ENCODE assay signal across 17 cellular contexts in genomic region chr13:91894311-91894710, GRCh38.
"Had no signal": no experiment of that assay in that cellular context is flagged by ENCODE, and none has a peak within 500 bp of the region (broad histone marks: within the 10 kb centered on the region; RNA-seq: fewer than 3 reads in every experiment).

No MANE protein-coding gene starts in this region.

- DNase-seq: activated CD4-positive, alpha-beta T cell treated with anti-CD3 and anti-CD28 coated beads for 36 hours; activated CD8-positive, alpha-beta memory T cell treated with anti-CD3 and anti-CD28 coated beads, Interleukin-2, amount 50 U/mL, for 4 hours; activated CD8-positive, alpha-beta T cell treated with anti-CD3 and anti-CD28 coated beads for 36 hours; activated naive CD8-positive, alpha-beta T cell treated with anti-CD3 and anti-CD28 coated beads, Interleukin-2, amount 10 ng/mL, durations not matched to agents 7 days and 5 days; activated T-cell treated with anti-CD3 and anti-CD28 coated beads, Interleukin-2, amount 50 U/mL, for 72 hours; anterior cingulate cortex; naive thymus-derived CD4-positive, alpha-beta T cell; nucleus accumbens; right lobe of liver; stimulated activated CD4-positive, alpha-beta T cell treated with anti-CD3 and anti-CD28 coated beads, Interleukin-2, amount 100 ng/mL, for 48 hours; stimulated activated CD8-positive, alpha-beta memory T cell treated with anti-CD3 and anti-CD28 coated beads, Interleukin-4, amount 100 ng/mL, for 48 hours; stimulated activated naive CD8-positive, alpha-beta T cell treated with anti-CD3 and anti-CD28 coated beads, Interleukin-15, Interleukin-2, amounts not matched to agents 100 U/mL and 50 U/mL, for 24 hours; T-helper 9 cell; upper lobe of left lung; WERI-Rb-1 had no signal

- ATAC-seq: activated CD4-positive, alpha-beta T cell treated with anti-CD3 and anti-CD28 coated beads for 36 hours; activated CD8-positive, alpha-beta T cell treated with anti-CD3 and anti-CD28 coated beads for 36 hours; activated T-cell treated with anti-CD3 and anti-CD28 coated beads, Interleukin-2, amount 50 U/mL, for 72 hours; naive thymus-derived CD4-positive, alpha-beta T cell; right lobe of liver; stimulated activated naive CD8-positive, alpha-beta T cell treated with anti-CD3 and anti-CD28 coated beads, Interleukin-15, Interleukin-2, amounts not matched to agents 100 U/mL and 50 U/mL, for 24 hours had no signal

- H3K4me3 ChIP-seq: cardiac muscle cell, hepatocyte, right lobe of liver, upper lobe of left lung had no signal
